18 cellular contexts compared by ENCODE assay signal in genomic region chr10:23951841-23952240, GRCh38.
"Had no signal": no experiment of that assay in that cellular context is flagged by ENCODE, and none has a peak within 500 bp of the region (broad histone marks: within the 10 kb centered on the region; RNA-seq: fewer than 3 reads in every experiment).

No MANE protein-coding gene starts in this region.

- FAIRE-seq: K562, RCC 7860 had no signal

- H3K4me3 ChIP-seq: K562 had no signal

- H3K9me3 ChIP-seq: SK-N-SH had no signal

- DNase-seq: NCI-H1092, NCI-H1105 treated with DMSO at 0.1 percent for 48 hours, NCI-H1417 treated with DMSO at 0.1 percent for 48 hours, NCI-H146, NCI-H1694 treated with DMSO at 0.1 percent for 48 hours, NCI-H1930, NCI-H2081, NCI-H2107, NCI-H2227 treated with DMSO at 0.1 percent for 48 hours, NCI-H526, Right ventricle myocardium superior, RPMI8226, SIG-M5, SK-N-SH, SW 1271, T-cell had no signal
